9 cellular contexts compared by ENCODE assay signal in genomic region chr12:67355428-67356385, GRCh38.
DNase-seq lines count a peak whose midpoint lies in the region; ATAC-seq, FAIRE-seq and TF ChIP-seq lines count a peak whose summit lies in the region.
"Had no signal": no experiment of that assay in that cellular context is flagged by ENCODE, and none has a peak within 500 bp of the region (broad histone marks: within the 10 kb centered on the region; RNA-seq: fewer than 3 reads in every experiment).

No MANE protein-coding gene starts in this region.

- peak; percentile 78 for TF ChIP-seq RAD21 in GM12878 (IDR thresholded peaks at IDR 0.05; ENCODE audit: insufficient read depth, low read depth, low read length)

- SMC1A ChIA-PET in GM12878 (lab: Charles Lee; ENCODE audit: uncharacterized antibody, unreplicated experiment) = interaction anchor here (0.6 to 5.9 kb wide), 18 partner anchors 11 to 867 kb away, joined by 3 to 77 read pairs (median 4); no protein-coding TSS in a partner anchor

- H3K4me2 ChIP-seq in GM12878 (ENCODE audit: control insufficient read depth, insufficient read depth) = no peak overlapping the region

- no peak overlapping the region for H3K4me3 ChIP-seq in GM12878
- no peak overlapping the region for H3K4me3 ChIP-seq in iPS DF 6.9 (ENCODE audit: low read length)

- 15% methylated on average over 6 of the region's 8 CpGs for WGBS in GM12878 (ENCODE audit: insufficient coverage, insufficient replicate concordance, low lambda C conversion rate, missing lambda C conversion rate)
- no CpG with 5 or more reads among the region's 8 CpGs for WGBS in iPS DF 6.9 (ENCODE audit: insufficient coverage, insufficient read length)

- ATAC-seq in HG02870 (IDR thresholded peaks at IDR 0.05; ENCODE audit: unreplicated experiment) (peak; percentile 48), GM12878 (peak; percentile 76), HG03097 (IDR thresholded peaks at IDR 0.05; ENCODE audit: low FRiP score, unreplicated experiment) (no peak)
- ATAC-seq in stimulated activated memory B cell treated with anti-CD40 and anti-IgM and Interleukin-4, amounts not matched to agents 10 μg/mL and 1 μg/mL and 100 μg/mL, for 72 hours = peak; percentile 74

- CTCF ChIA-PET in GM12878 (lab: Yijun Ruan, JAX) = interaction anchor here (0.7 to 7.6 kb wide), 25 partner anchors 9 to 1719 kb away, joined by 3 to 115 read pairs (median 5); no protein-coding TSS in a partner anchor

- H3K4me1 Mint-ChIP-seq in stimulated activated memory B cell treated with anti-CD40 and anti-IgM and Interleukin-4, amounts not matched to agents 10 μg/mL and 1 μg/mL and 100 μg/mL, for 72 hours = peaks cover 8% of the 10 kb centered on the region

- H3K27ac Mint-ChIP-seq in stimulated activated memory B cell treated with anti-CD40 and anti-IgM and Interleukin-4, amounts not matched to agents 10 μg/mL and 1 μg/mL and 100 μg/mL, for 72 hours = no peak overlapping the region

- POLR2A ChIA-PET in GM12878 (lab: Charles Lee) = interaction anchor here (0.6 to 1.0 kb wide), 2 partner anchors 38 to 585 kb away, joined by 3 to 4 read pairs; no protein-coding TSS in a partner anchor

- H2AFZ ChIP-seq in GM12878 (ENCODE audit: control insufficient read depth, low read depth, low read length) = no peak overlapping the region

- H3K4me1 ChIP-seq in GM12878 (ENCODE audit: control insufficient read depth, insufficient read depth, low read length) = no peaks in the 10 kb centered on the region
- no peaks in the 10 kb centered on the region for H3K4me1 ChIP-seq in iPS DF 6.9 (ENCODE audit: control insufficient read depth, insufficient read depth, low read length)

- intact Hi-C loops in GM12878 (cut with micrococcal nuclease; ENCODE audit: unreplicated experiment) = loop anchor here (1.0 to 10.0 kb wide), 3 partner anchors 85 to 588 kb away; no protein-coding TSS in a partner anchor

- H3K27me3 ChIP-seq in GM12878 (replicated peaks in 1 of 2; ENCODE audit: control insufficient read depth in 2 of 2, insufficient read depth in 2 of 2, low read length in 1 of 2) = no peaks in the 10 kb centered on the region
- H3K27me3 ChIP-seq in iPS DF 6.9 (ENCODE audit: control insufficient read depth, insufficient read depth, low read length) = no peaks in the 10 kb centered on the region

- RAD21 ChIA-PET in GM12878 (lab: Charles Lee; ENCODE audit: unreplicated experiment) = interaction anchor here (0.6 to 6.5 kb wide), 23 partner anchors 9 to 1489 kb away, joined by 3 to 63 read pairs (median 4); no protein-coding TSS in a partner anchor

- H3K79me2 ChIP-seq in GM12878 (ENCODE audit: control insufficient read depth, insufficient read depth, low read length) = no peaks in the 10 kb centered on the region

- BruUV-seq in GM12878 (replicated peaks; lab: Mats Ljungman, UMichigan) = no TSS peak

- H3K36me3 ChIP-seq in GM12878 (ENCODE audit: control insufficient read depth in 2 of 2, insufficient read depth in 2 of 2, low read length in 1 of 2) (no peaks in the 10 kb centered on the region), iPS DF 6.9 (ENCODE audit: control insufficient read depth, insufficient read depth, low read length) (no peaks in the 10 kb centered on the region)

- TF ChIP-seq POLR2A in GM12878 (IDR thresholded peaks at IDR 0.05; ENCODE audit: low read depth, low read length) = no peak

- no peak overlapping the region for H3K9ac ChIP-seq in GM12878 (ENCODE audit: control insufficient read depth, insufficient read depth, low read length)

- in situ Hi-C loops in GM12878 (cut with MboI) = loop anchor here (5.0 kb wide), 1 partner anchor 587 kb away; no protein-coding TSS in a partner anchor

- TF ChIP-seq CTCF in GM12878 (IDR thresholded peaks at IDR 0.05 in 2 of 3, conservative IDR thresholded peaks at IDR 0.05 in 1 of 3; ENCODE audit: control insufficient read depth in 2 of 3, extremely low read depth in 1 of 3, insufficient read depth in 1 of 3, low read depth in 3 of 3, low read length in 3 of 3) = peak; percentile 42 to 58 (median 53); a peak in 5 of 6 replicates

- FAIRE-seq in GM12878 (lab: Jason Lieb, UNC) = no peak

- DNase-seq in SKM-1 treated with dmso at 0.1 percent for 144 hours (lab: John Stamatoyannopoulos, UW; ENCODE audit: unreplicated experiment) (peak; percentile 15), SKM-1 (lab: John Stamatoyannopoulos, UW; ENCODE audit: unreplicated experiment) (no peak), NCI-H446 treated with DMSO at 0.1 percent for 48 hours (lab: John Stamatoyannopoulos, UW) (peak; percentile 74), GM12878 (ENCODE audit: low read depth, low spot score) (peak; percentile 16), iPS DF 6.9 (ENCODE audit: low read depth, low spot score) (peak; percentile 9)

- H4K20me1 ChIP-seq in GM12878 (ENCODE audit: control insufficient read depth, insufficient read depth) = no peaks in the 10 kb centered on the region

- H3K27me3 Mint-ChIP-seq in stimulated activated memory B cell treated with anti-CD40 and anti-IgM and Interleukin-4, amounts not matched to agents 10 μg/mL and 1 μg/mL and 100 μg/mL, for 72 hours = no peaks in the 10 kb centered on the region

- H3K9me3 ChIP-seq in GM12878 (replicated peaks; ENCODE audit: control insufficient read depth, insufficient read depth, low read length) (no peaks in the 10 kb centered on the region), iPS DF 6.9 (ENCODE audit: control insufficient read depth, insufficient read depth, low read length) (no peaks in the 10 kb centered on the region)

- no peak overlapping the region for H3K4me3 Mint-ChIP-seq in stimulated activated memory B cell treated with anti-CD40 and anti-IgM and Interleukin-4, amounts not matched to agents 10 μg/mL and 1 μg/mL and 100 μg/mL, for 72 hours

- no peaks in the 10 kb centered on the region for H3K9me3 Mint-ChIP-seq in stimulated activated memory B cell treated with anti-CD40 and anti-IgM and Interleukin-4, amounts not matched to agents 10 μg/mL and 1 μg/mL and 100 μg/mL, for 72 hours
- H3K9me3 Mint-ChIP-seq: CD8-positive, alpha-beta memory T cell had no signal

- no peak for TF ChIP-seq EP300 in GM12878 (IDR thresholded peaks at IDR 0.05; ENCODE audit: borderline replicate concordance in 1 of 2, control insufficient read depth in 1 of 2, low read depth in 2 of 2, low read length in 2 of 2)

- H3K36me3 Mint-ChIP-seq in stimulated activated memory B cell treated with anti-CD40 and anti-IgM and Interleukin-4, amounts not matched to agents 10 μg/mL and 1 μg/mL and 100 μg/mL, for 72 hours = no peaks in the 10 kb centered on the region
- H3K36me3 Mint-ChIP-seq: CD8-positive, alpha-beta memory T cell had no signal

- H3K27ac ChIP-seq in GM12878 (ENCODE audit: control insufficient read depth, insufficient read depth) = no peak overlapping the region
- no peak overlapping the region for H3K27ac ChIP-seq in iPS DF 6.9 (ENCODE audit: low read length)

TF ChIP-seq in GM12878, 131 proteins besides CTCF, POLR2A, EP300 and RAD21:
- TF ChIP-seq SMC3 (IDR thresholded peaks at IDR 0.05; ENCODE audit: borderline replicate concordance, low read length) (peak; percentile 79), ZNF384 (IDR thresholded peaks at IDR 0.05; ENCODE audit: borderline replicate concordance, low read depth, low read length) (peak; percentile 99), FOXM1 (IDR thresholded peaks at IDR 0.05; ENCODE audit: low read depth, low read length) (0 out of 2 replicates have a peak, but pooled peaks have one; percentile 24), YY1 (IDR thresholded peaks at IDR 0.05; ENCODE audit: low read depth, low read length) (no peak), ZZZ3 (IDR thresholded peaks at IDR 0.05; ENCODE audit: control insufficient read depth, insufficient read length, low read depth) (no peak), SIX5 (IDR thresholded peaks at IDR 0.05; ENCODE audit: low read depth, low read length, severe bottlenecking) (no peak)
- TF ChIP-seq, protein P1, sequence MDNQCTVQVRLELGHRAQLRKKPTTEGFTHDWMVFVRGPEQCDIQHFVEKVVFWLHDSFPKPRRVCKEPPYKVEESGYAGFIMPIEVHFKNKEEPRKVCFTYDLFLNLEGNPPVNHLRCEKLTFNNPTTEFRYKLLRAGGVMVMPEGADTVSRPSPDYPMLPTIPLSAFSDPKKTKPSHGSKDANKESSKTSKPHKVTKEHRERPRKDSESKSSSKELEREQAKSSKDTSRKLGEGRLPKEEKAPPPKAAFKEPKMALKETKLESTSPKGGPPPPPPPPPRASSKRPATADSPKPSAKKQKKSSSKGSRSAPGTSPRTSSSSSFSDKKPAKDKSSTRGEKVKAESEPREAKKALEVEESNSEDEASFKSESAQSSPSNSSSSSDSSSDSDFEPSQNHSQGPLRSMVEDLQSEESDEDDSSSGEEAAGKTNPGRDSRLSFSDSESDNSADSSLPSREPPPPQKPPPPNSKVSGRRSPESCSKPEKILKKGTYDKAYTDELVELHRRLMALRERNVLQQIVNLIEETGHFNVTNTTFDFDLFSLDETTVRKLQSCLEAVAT (IDR thresholded peaks at IDR 0.05) = no peak
